Comparison of ENCODE assay signal across 8 cellular contexts in genomic region chr5:113487411-113487778, GRCh38. TPM values are rescaled to one million over a fixed set of nuclear protein-coding genes. Genes with fewer than 3 reads are reported as not detected.
DNase-seq lines count a peak whose midpoint lies in the region; ATAC-seq, FAIRE-seq and TF ChIP-seq lines count a peak whose summit lies in the region.

No MANE protein-coding gene starts in this region.

- H3K4me3 Mint-ChIP-seq in neural crest cell = peak overlapping the region; percentile 94

- peaks cover 9% of the 10 kb centered on the region; the same call in 1 of the 2 replicates for H3K27me3 ChIP-seq in SJSA1 (replicated peaks)

- peak; percentile 29 for DNase-seq in GM10266 (ENCODE audit: extremely low spot score)
- DNase-seq in SJSA1 (ENCODE audit: low read depth in 1 of 2, low spot score in 2 of 2) = no peak
- peak; percentile 7 for DNase-seq in fibroblast of mammary gland (ENCODE audit: low read depth)
- DNase-seq in neural crest cell (ENCODE audit: low read depth, low spot score) = peak; percentile 16
- DNase-seq in H54 (ENCODE audit: insufficient read length, low spot score) = no peak
- DNase-seq in NCI-H1436 treated with DMSO at 0.1 percent for 48 hours (lab: John Stamatoyannopoulos, UW) = no peak

- H3K27me3 Mint-ChIP-seq in neural crest cell (ENCODE audit: low read depth) = peaks cover 32% of the 10 kb centered on the region

- no peak for FAIRE-seq in H54 (lab: Jason Lieb, UNC)

- H3K27ac ChIP-seq in SJSA1 = no peak overlapping the region

- H3K4me1 Mint-ChIP-seq in neural crest cell = peaks cover 6% of the 10 kb centered on the region

- TF ChIP-seq CTCF in GM10266 (IDR thresholded peaks at IDR 0.05; ENCODE audit: control insufficient read depth, insufficient read depth, low read depth, missing control alignments) (no peak), fibroblast of mammary gland (conservative IDR thresholded peaks at IDR 0.05; ENCODE audit: control insufficient read depth, insufficient read depth, low read depth, low read length) (no peak), neural crest cell (conservative IDR thresholded peaks at IDR 0.05) (peak; percentile 32)

- ATAC-seq in GM18867 (IDR thresholded peaks at IDR 0.05; ENCODE audit: unreplicated experiment) (no peak), GM19328 (IDR thresholded peaks at IDR 0.05; ENCODE audit: unreplicated experiment) (no peak)

- peaks cover 8% of the 10 kb centered on the region for H3K9me3 ChIP-seq in SJSA1 (replicated peaks)

- H3K36me3 Mint-ChIP-seq in neural crest cell (ENCODE audit: low read depth) = peaks cover 7% of the 10 kb centered on the region

- no peak overlapping the region for H3K27ac Mint-ChIP-seq in neural crest cell (ENCODE audit: unreplicated experiment)

- peaks cover 15% of the 10 kb centered on the region for H3K9me3 Mint-ChIP-seq in neural crest cell

- no peak for TF ChIP-seq POLR2A in H54 (IDR thresholded peaks at IDR 0.05; ENCODE audit: low read depth, low read length)

- H3K36me3 ChIP-seq in SJSA1 = no peaks in the 10 kb centered on the region

- peak overlapping the region; percentile 66 for H3K4me3 ChIP-seq in SJSA1
- peak overlapping the region; percentile 63 for H3K4me3 ChIP-seq in fibroblast of mammary gland (ENCODE audit: control insufficient read depth, low read depth, low read length)

- H3K4me1 ChIP-seq in SJSA1 (replicated peaks) = peaks cover 30% of the 10 kb centered on the region

RNA-seq across cellular contexts. Expression of gene MCC, which starts 0.9 kb away (rescaled TPM):
- total RNA-seq in SJSA1 (2014; rRNA removed; shearing (Covaris generic)) = 22.8 and 31.3 TPM in 2 replicates
- 10.8 and 11.5 TPM in 2 replicates for total RNA-seq in neural crest cell

RNA-seq across cellular contexts. Expression of gene YTHDC2, which starts 26.1 kb away (rescaled TPM):
- 17.4 and 29.4 TPM in 2 replicates for total RNA-seq in SJSA1 (2014; rRNA removed; shearing (Covaris generic))
- total RNA-seq in neural crest cell = 28.8 and 32.1 TPM in 2 replicates

RNA-seq across cellular contexts. Expression of gene TSSK1B, which starts 52.6 kb away (rescaled TPM):
- 0.13 TPM in 1 of 2 replicates, not detected in the other for total RNA-seq in SJSA1 (2014; rRNA removed; shearing (Covaris generic))
- 0.16 and 0.23 TPM in 2 replicates for total RNA-seq in neural crest cell

Comparison
In these comparisons a context has a peak if more than half of its experiments do, and no peak if none do; other contexts are left out.
1. DNase-seq: peak in GM10266 (single experiment), fibroblast of mammary gland (single experiment) and neural crest cell (single experiment); none in SJSA1 (0 of 2), H54 (single experiment) and NCI-H1436 treated with DMSO at 0.1 percent for 48 hours (single experiment).